In genomic region chr3:118144919-118145318, GRCh38 we compare ENCODE assay signal across 17 cellular contexts.
A peak's percentile ranks its signal among the peaks of the same experiment; 100 is the strongest.
DNase-seq lines count a peak whose midpoint lies in the region.
"Had no signal": no experiment of that assay in that cellular context is flagged by ENCODE, and none has a peak within 500 bp of the region (broad histone marks: within the 10 kb centered on the region; RNA-seq: fewer than 3 reads in every experiment).

No MANE protein-coding gene starts in this region.

- no peak overlapping the region for H2AFZ ChIP-seq in neuronal stem cell (ENCODE audit: low read length)

- H2AK5ac ChIP-seq in neuronal stem cell (ENCODE audit: low read depth, low read length): no peak overlapping the region

- no peak overlapping the region for H2BK5ac ChIP-seq in neuronal stem cell (ENCODE audit: low read length)

- peak overlapping the region; percentile 87 for H3K18ac ChIP-seq in neuronal stem cell (ENCODE audit: low read length)

- H2BK15ac ChIP-seq in neuronal stem cell (ENCODE audit: low read length): no peak overlapping the region

- H3K4ac ChIP-seq in neuronal stem cell (ENCODE audit: low read length): no peak overlapping the region

- H3K4me3 ChIP-seq in neuronal stem cell (ENCODE audit: low read length in 2 of 2): no peak overlapping the region

- peak overlapping the region; percentile 17 for H4K8ac ChIP-seq in neuronal stem cell (ENCODE audit: low read depth, low read length)

- H2BK120ac ChIP-seq in neuronal stem cell (ENCODE audit: low read depth, low read length): no peak overlapping the region

- no peak overlapping the region for H2BK12ac ChIP-seq in neuronal stem cell (ENCODE audit: low read length)

- H3K4me1 ChIP-seq in neuronal stem cell (ENCODE audit: control insufficient read depth in 2 of 2, insufficient read depth in 1 of 2, low read depth in 1 of 2, low read length in 2 of 2): no peaks in the 10 kb centered on the region
- H3K4me1 ChIP-seq: Caco-2 had no signal

- no peaks in the 10 kb centered on the region for H3K79me1 ChIP-seq in neuronal stem cell (ENCODE audit: low read depth, low read length)

- no peak overlapping the region for H3K4me2 ChIP-seq in neuronal stem cell (ENCODE audit: insufficient read depth, low read length, poor library complexity, severe bottlenecking)

- no CpG with 5 or more reads among the region's 4 CpGs for WGBS in neuronal stem cell (ENCODE audit: extremely low coverage in 2 of 2, insufficient read length in 2 of 2, insufficient replicate concordance in 1 of 2), 2 donors

- H3K23ac ChIP-seq in neuronal stem cell (ENCODE audit: low read depth, low read length, poor library complexity): no peak overlapping the region

- DNase-seq in NCI-H1417 (lab: John Stamatoyannopoulos, UW) (peak in 2 of 3 experiments; percentile 50 to 74), NCI-H1417 treated with DMSO at 0.1 percent for 48 hours (lab: John Stamatoyannopoulos, UW) (no peak), NCI-H524 (lab: John Stamatoyannopoulos, UW) (peak; percentile 63 to 82), SK-N-DZ (ENCODE audit: low spot score) (peak; percentile 16), neuronal stem cell (ENCODE audit: low spot score) (no peak), RKO (ENCODE audit: low spot score) (no peak), GM19238 (ENCODE audit: insufficient read length, low spot score) (no peak)
- no peak for DNase-seq in activated CD8-positive, alpha-beta memory T cell treated with anti-CD3 and anti-CD28 coated beads, Interleukin-2, amount 50 U/mL, for 4 hours
- DNase-seq: Caco-2, H9, MV-4-11, NCI-H1436 treated with DMSO at 0.1 percent for 48 hours, NCI-H2081, NCI-H2227 treated with DMSO at 0.1 percent for 48 hours, NCI-H774 had no signal

- H3K27ac ChIP-seq in neuronal stem cell (replicated peaks; ENCODE audit: low read length): no peak overlapping the region
- H3K27ac ChIP-seq: 22Rv1, C4-2B had no signal

- no peaks in the 10 kb centered on the region for H3K27me3 ChIP-seq in neuronal stem cell (ENCODE audit: control insufficient read depth in 3 of 3, insufficient read depth in 3 of 3, low read depth in 1 of 3, low read length in 3 of 3)

- no peaks in the 10 kb centered on the region for H3K36me3 ChIP-seq in neuronal stem cell (replicated peaks in 1 of 2; ENCODE audit: control insufficient read depth in 2 of 2, insufficient read depth in 2 of 2, low read length in 2 of 2)

- no peak overlapping the region for H4K91ac ChIP-seq in neuronal stem cell (ENCODE audit: low read depth, low read length, poor library complexity)

- H3K9ac ChIP-seq in neuronal stem cell (ENCODE audit: low read depth, low read length, poor library complexity): no peak overlapping the region

- peaks cover 0 to 2% of the 10 kb centered on the region in 2 donors for H3K9me3 ChIP-seq in neuronal stem cell (replicated peaks in 1 of 2; ENCODE audit: control insufficient read depth in 2 of 2, insufficient read depth in 1 of 2, low read depth in 1 of 2, low read length in 2 of 2)
- H3K9me3 ChIP-seq: Caco-2 had no signal

- H3K14ac ChIP-seq in neuronal stem cell (ENCODE audit: low read length): peak overlapping the region; percentile 4

Comparison
In these comparisons a context has a peak if more than half of its experiments do, and no peak if none do; other contexts are left out.
1. DNase-seq: peak in NCI-H1417 (2 of 3), NCI-H524 (2 of 2) and SK-N-DZ (single experiment); none in NCI-H1417 treated with DMSO at 0.1 percent for 48 hours (single experiment), neuronal stem cell (single experiment), activated CD8-positive, alpha-beta memory T cell treated with anti-CD3 and anti-CD28 coated beads, Interleukin-2, amount 50 U/mL, for 4 hours (single experiment), RKO (single experiment) and GM19238 (single experiment).